Comparison of ENCODE assay signal across 9 cellular contexts in the genomic region with DNA sequence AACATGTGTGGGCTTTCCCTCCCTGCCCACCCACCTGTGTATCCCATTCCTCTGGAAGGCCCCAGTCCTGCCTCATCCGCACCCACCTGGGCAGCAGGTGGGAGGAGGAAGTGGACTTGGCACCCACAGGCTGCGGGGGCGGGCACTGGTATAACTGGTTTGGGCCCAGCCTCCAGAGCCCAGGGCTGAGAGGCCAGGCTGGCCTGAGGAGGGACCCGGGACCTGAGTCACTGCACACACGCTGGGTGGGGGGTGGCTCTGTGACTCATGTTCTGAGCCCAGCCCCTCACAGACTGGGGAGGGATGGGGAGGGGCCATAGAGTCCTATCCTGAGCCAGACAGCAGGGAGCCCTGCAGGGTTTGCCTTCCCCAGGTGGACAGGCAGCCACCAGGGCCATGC. TPM values are rescaled to one million over a fixed set of nuclear protein-coding genes. Genes with fewer than 3 reads are reported as not detected.
DNase-seq lines count a peak whose midpoint lies in the region; ATAC-seq and TF ChIP-seq lines count a peak whose summit lies in the region.
"Had no signal": no experiment of that assay in that cellular context is flagged by ENCODE, and none has a peak within 500 bp of the region (broad histone marks: within the 10 kb centered on the region; RNA-seq: fewer than 3 reads in every experiment).

No MANE protein-coding gene starts in this region.

- DNase-seq in BE2C, result peak; percentile 55
- peak; percentile 83 for DNase-seq in LHCN-M2 (ENCODE audit: low read depth)
- DNase-seq in chondrocyte (ENCODE audit: low spot score), result no peak
- DNase-seq in mesendoderm, result peak; percentile 92
- DNase-seq in HuH-7.5 (ENCODE audit: low spot score), result no peak
- no peak for DNase-seq in KG1 (lab: John Stamatoyannopoulos, UW)
- no peak for DNase-seq in MV-4-11 (lab: John Stamatoyannopoulos, UW)

- no peak overlapping the region for H3K4ac ChIP-seq in mesendoderm (ENCODE audit: low read depth, low read length)

- H3K79me1 ChIP-seq in mesendoderm (ENCODE audit: low read length), result no peaks in the 10 kb centered on the region

- no peaks in the 10 kb centered on the region for H3K9me3 Mint-ChIP-seq in chondrocyte (ENCODE audit: low read depth)

- no peak overlapping the region for H2AK5ac ChIP-seq in mesendoderm (ENCODE audit: low read length)

- no peak overlapping the region for H2BK5ac ChIP-seq in mesendoderm (ENCODE audit: low read length)

- H3K36me3 ChIP-seq in BE2C, result no peaks in the 10 kb centered on the region
- H3K36me3 ChIP-seq in mesendoderm (ENCODE audit: control insufficient read depth, insufficient read depth, low read length), result no peaks in the 10 kb centered on the region

- H3K4me1 ChIP-seq in BE2C, result peaks cover 12% of the 10 kb centered on the region
- H3K4me1 ChIP-seq in mesendoderm (ENCODE audit: control insufficient read depth, low read depth, low read length), result no peaks in the 10 kb centered on the region

- TF ChIP-seq CTCF in BE2C (IDR thresholded peaks at IDR 0.05; ENCODE audit: low read depth, low read length), result no peak
- no peak for TF ChIP-seq CTCF in chondrocyte (IDR thresholded peaks at IDR 0.05)

- H4K8ac ChIP-seq in mesendoderm (ENCODE audit: low read depth, low read length), result no peak overlapping the region

- peak overlapping the region; percentile 91 for H3K27ac Mint-ChIP-seq in chondrocyte (ENCODE audit: unreplicated experiment)

- no peaks in the 10 kb centered on the region for H3K79me2 ChIP-seq in mesendoderm (ENCODE audit: control insufficient read depth, insufficient read depth, low read length)

- no peaks in the 10 kb centered on the region for H3K9me3 ChIP-seq in BE2C

- ATAC-seq in HG03460 (IDR thresholded peaks at IDR 0.05; ENCODE audit: unreplicated experiment), result no peak

- no peak overlapping the region for H3K18ac ChIP-seq in mesendoderm (ENCODE audit: low read length)

- no peak overlapping the region for H3K4me3 ChIP-seq in BE2C (ENCODE audit: low read depth, low read length)
- no peak overlapping the region for H3K4me3 ChIP-seq in mesendoderm (ENCODE audit: low read length)

- WGBS in mesendoderm (ENCODE audit: extremely low coverage, insufficient coverage, low lambda C conversion rate), result no CpG with 5 or more reads among the region's 5 CpGs

- peaks cover 29% of the 10 kb centered on the region for H3K4me1 Mint-ChIP-seq in chondrocyte (ENCODE audit: low read depth)

- no peak overlapping the region for H3K56ac ChIP-seq in mesendoderm (ENCODE audit: low read length)

- H2BK15ac ChIP-seq in mesendoderm (replicated peaks; ENCODE audit: low read depth), result no peak overlapping the region

- no peak overlapping the region for H3K4me2 ChIP-seq in mesendoderm (ENCODE audit: low read length)

- H3K4me3 Mint-ChIP-seq in chondrocyte (ENCODE audit: unreplicated experiment), result no peak overlapping the region

- H4K5ac ChIP-seq in mesendoderm (ENCODE audit: low read length), result no peak overlapping the region

- H3K23ac ChIP-seq in mesendoderm (ENCODE audit: low read length), result no peak overlapping the region

- no peaks in the 10 kb centered on the region for H3K27me3 Mint-ChIP-seq in chondrocyte (ENCODE audit: low read depth)

- H3K36me3 Mint-ChIP-seq in chondrocyte (ENCODE audit: low read depth), result no peaks in the 10 kb centered on the region

- no peak overlapping the region for H2BK120ac ChIP-seq in mesendoderm (ENCODE audit: low read depth, low read length)

- H3K9ac ChIP-seq in mesendoderm (ENCODE audit: low read length), result no peak overlapping the region

- no peaks in the 10 kb centered on the region for H3K27me3 ChIP-seq in BE2C
- no peaks in the 10 kb centered on the region for H3K27me3 ChIP-seq in mesendoderm (ENCODE audit: insufficient read depth, low read length, poor library complexity)

- no peak overlapping the region for H3K27ac ChIP-seq in mesendoderm (ENCODE audit: low read depth, low read length)

RNA-seq across cellular contexts. Expression of a gene that starts 16.7 kb away (rescaled TPM):
- polyA plus RNA-seq in BE2C (2012; ENCODE audit: insufficient read depth, insufficient read length, low read depth), result not detected
- total RNA-seq in LHCN-M2 (2014; rRNA removed) (12.5 and 12.6 TPM in 2 replicates), chondrocyte (63.9 to 69.0 TPM (median 64.4 TPM) in 3 replicates)
- polyA plus RNA-seq in LHCN-M2 (2012), result 52.5 TPM
- 18.5 TPM for polyA plus RNA-seq in mesendoderm (2013, experiment 1 of 2)
- polyA plus RNA-seq in mesendoderm (2013, experiment 2 of 2), result 18.7 TPM
- total RNA-seq: skeletal muscle tissue had no signal

RNA-seq across cellular contexts. Expression of a gene that starts 26.9 kb away (rescaled TPM):
- 3.6 TPM for polyA plus RNA-seq in BE2C (2012; ENCODE audit: insufficient read depth, insufficient read length, low read depth)
- total RNA-seq in LHCN-M2 (2014; rRNA removed) (0.45 and 2.5 TPM in 2 replicates), chondrocyte (5.4 to 15.7 TPM (median 14.6 TPM) in 3 replicates)
- polyA plus RNA-seq in LHCN-M2 (2012), result 1.4 TPM
- polyA plus RNA-seq in mesendoderm (2013, experiment 1 of 2), result 4.1 TPM
- polyA plus RNA-seq in mesendoderm (2013, experiment 2 of 2), result 4.4 TPM

Comparison
In these comparisons a context has a peak if more than half of its experiments do, and no peak if none do; other contexts are left out.
1. DNase-seq: peak in BE2C (single experiment), LHCN-M2 (single experiment) and mesendoderm (single experiment); none in chondrocyte (single experiment), HuH-7.5 (single experiment), KG1 (single experiment) and MV-4-11 (single experiment).